In the genomic region with DNA sequence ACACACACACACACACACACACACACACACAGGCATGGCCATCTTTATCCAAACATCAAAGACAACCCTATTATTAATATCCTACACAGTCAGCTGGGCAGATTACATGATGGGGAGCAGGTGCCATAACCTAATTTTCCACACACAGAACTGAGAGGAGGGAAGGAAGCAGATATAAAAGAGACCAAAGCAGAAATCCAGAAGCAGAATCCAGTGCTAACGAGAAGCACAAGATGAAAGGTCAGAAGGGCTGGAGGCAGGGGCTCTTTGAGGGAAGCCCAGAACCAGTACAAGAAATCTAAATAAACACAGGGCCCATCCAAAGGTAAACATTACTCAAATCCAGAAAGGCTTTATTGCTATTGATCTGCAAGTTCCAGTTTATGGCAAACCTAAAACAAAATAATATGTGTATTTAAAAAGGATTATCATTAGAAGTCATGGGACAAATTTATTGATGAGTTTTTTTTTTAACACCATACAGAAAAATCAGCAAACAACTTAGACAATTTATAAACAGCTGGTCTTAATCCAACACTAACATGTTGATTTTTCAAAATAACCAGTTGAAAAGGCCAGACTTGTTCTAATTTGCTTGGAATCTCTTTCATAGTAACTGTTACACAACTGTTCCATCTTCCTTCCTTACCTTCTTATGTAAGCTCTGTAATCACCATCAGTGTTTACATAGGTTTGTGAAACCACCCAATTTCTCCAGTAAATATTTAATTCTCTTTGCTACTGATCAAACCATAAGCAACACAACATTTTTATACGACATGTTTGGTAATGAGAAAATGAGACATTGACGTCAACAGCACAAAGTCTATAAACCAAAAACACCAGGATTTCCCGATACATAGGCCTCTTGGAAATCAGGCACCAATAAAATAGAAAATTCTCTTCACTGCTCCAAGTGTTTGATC, we compare ENCODE assay signal across 1 cellular context.
A peak's percentile ranks its signal among the peaks of the same experiment; 100 is the strongest.
TF ChIP-seq lines count a peak whose summit lies in the region.

No MANE protein-coding gene starts in this region.

TF ChIP-seq in HepG2, 621 proteins besides CTCF, POLR2A, EP300 and RAD21 (continued from another document):
- TF ChIP-seq, protein P1, sequence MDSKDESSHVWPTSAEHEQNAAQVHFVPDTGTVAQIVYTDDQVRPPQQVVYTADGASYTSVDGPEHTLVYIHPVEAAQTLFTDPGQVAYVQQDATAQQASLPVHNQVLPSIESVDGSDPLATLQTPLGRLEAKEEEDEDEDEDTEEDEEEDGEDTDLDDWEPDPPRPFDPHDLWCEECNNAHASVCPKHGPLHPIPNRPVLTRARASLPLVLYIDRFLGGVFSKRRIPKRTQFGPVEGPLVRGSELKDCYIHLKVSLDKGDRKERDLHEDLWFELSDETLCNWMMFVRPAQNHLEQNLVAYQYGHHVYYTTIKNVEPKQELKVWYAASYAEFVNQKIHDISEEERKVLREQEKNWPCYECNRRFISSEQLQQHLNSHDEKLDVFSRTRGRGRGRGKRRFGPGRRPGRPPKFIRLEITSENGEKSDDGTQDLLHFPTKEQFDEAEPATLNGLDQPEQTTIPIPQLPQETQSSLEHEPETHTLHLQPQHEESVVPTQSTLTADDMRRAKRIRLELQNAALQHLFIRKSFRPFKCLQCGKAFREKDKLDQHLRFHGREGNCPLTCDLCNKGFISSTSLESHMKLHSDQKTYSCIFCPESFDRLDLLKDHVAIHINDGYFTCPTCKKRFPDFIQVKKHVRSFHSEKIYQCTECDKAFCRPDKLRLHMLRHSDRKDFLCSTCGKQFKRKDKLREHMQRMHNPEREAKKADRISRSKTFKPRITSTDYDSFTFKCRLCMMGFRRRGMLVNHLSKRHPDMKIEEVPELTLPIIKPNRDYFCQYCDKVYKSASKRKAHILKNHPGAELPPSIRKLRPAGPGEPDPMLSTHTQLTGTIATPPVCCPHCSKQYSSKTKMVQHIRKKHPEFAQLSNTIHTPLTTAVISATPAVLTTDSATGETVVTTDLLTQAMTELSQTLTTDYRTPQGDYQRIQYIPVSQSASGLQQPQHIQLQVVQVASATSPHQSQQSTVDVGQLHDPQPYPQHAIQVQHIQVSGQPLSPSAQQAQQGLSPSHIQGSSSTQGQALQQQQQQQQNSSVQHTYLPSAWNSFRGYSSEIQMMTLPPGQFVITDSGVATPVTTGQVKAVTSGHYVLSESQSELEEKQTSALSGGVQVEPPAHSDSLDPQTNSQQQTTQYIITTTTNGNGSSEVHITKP (CRISPR knock-in tag; IDR thresholded peaks at IDR 0.05; ENCODE audit: low read depth), result no peak
- TF ChIP-seq SMC3 (IDR thresholded peaks at IDR 0.05; ENCODE audit: low read length), result peak; percentile 28; the same call in 1 of the 2 replicates
- no peak for TF ChIP-seq ARNT (IDR thresholded peaks at IDR 0.05)
- peak; percentile 89 for TF ChIP-seq TARDBP (CRISPR knock-in tag; IDR thresholded peaks at IDR 0.05)
- 0 out of 2 replicates have a peak, but pooled peaks have one; percentile 38 for TF ChIP-seq ZNF580 (CRISPR knock-in tag; IDR thresholded peaks at IDR 0.05; ENCODE audit: borderline replicate concordance, low read depth)
- peak; percentile 28; the same call in 1 of the 2 replicates for TF ChIP-seq ZSCAN22 (CRISPR knock-in tag; IDR thresholded peaks at IDR 0.05)
- TF ChIP-seq ZNF180 (CRISPR knock-in tag; IDR thresholded peaks at IDR 0.05; ENCODE audit: borderline replicate concordance, low read depth), result no peak
- no peak for TF ChIP-seq BATF2 (CRISPR knock-in tag; IDR thresholded peaks at IDR 0.05)
- no peak for TF ChIP-seq MBNL3 (CRISPR knock-in tag; conservative IDR thresholded peaks at IDR 0.05)
- no peak for TF ChIP-seq ZNF569 (CRISPR knock-in tag; IDR thresholded peaks at IDR 0.05; ENCODE audit: borderline replicate concordance)
- TF ChIP-seq ZNF615 (CRISPR knock-in tag; IDR thresholded peaks at IDR 0.05; ENCODE audit: borderline replicate concordance), result 0 out of 2 replicates have a peak, but pooled peaks have one; percentile 31
- TF ChIP-seq, protein P2, sequence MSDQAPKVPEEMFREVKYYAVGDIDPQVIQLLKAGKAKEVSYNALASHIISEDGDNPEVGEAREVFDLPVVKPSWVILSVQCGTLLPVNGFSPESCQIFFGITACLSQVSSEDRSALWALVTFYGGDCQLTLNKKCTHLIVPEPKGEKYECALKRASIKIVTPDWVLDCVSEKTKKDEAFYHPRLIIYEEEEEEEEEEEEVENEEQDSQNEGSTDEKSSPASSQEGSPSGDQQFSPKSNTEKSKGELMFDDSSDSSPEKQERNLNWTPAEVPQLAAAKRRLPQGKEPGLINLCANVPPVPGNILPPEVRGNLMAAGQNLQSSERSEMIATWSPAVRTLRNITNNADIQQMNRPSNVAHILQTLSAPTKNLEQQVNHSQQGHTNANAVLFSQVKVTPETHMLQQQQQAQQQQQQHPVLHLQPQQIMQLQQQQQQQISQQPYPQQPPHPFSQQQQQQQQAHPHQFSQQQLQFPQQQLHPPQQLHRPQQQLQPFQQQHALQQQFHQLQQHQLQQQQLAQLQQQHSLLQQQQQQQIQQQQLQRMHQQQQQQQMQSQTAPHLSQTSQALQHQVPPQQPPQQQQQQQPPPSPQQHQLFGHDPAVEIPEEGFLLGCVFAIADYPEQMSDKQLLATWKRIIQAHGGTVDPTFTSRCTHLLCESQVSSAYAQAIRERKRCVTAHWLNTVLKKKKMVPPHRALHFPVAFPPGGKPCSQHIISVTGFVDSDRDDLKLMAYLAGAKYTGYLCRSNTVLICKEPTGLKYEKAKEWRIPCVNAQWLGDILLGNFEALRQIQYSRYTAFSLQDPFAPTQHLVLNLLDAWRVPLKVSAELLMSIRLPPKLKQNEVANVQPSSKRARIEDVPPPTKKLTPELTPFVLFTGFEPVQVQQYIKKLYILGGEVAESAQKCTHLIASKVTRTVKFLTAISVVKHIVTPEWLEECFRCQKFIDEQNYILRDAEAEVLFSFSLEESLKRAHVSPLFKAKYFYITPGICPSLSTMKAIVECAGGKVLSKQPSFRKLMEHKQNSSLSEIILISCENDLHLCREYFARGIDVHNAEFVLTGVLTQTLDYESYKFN (CRISPR knock-in tag; conservative IDR thresholded peaks at IDR 0.05), result peak; percentile 89
- TF ChIP-seq, protein P3, sequence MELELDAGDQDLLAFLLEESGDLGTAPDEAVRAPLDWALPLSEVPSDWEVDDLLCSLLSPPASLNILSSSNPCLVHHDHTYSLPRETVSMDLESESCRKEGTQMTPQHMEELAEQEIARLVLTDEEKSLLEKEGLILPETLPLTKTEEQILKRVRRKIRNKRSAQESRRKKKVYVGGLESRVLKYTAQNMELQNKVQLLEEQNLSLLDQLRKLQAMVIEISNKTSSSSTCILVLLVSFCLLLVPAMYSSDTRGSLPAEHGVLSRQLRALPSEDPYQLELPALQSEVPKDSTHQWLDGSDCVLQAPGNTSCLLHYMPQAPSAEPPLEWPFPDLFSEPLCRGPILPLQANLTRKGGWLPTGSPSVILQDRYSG (CRISPR knock-in tag; IDR thresholded peaks at IDR 0.05), result no peak
- peak; percentile 3; the same call in 1 of the 2 replicates for TF ChIP-seq IRF2 (CRISPR knock-in tag; IDR thresholded peaks at IDR 0.05)
- TF ChIP-seq SIX1 (CRISPR knock-in tag; IDR thresholded peaks at IDR 0.05; ENCODE audit: borderline replicate concordance), result peak; percentile 78; the same call in 1 of the 2 replicates
- no peak for TF ChIP-seq ZNF446 (CRISPR knock-in tag; IDR thresholded peaks at IDR 0.05)
- no peak for TF ChIP-seq NFRKB (IDR thresholded peaks at IDR 0.05)
- TF ChIP-seq, protein P4, sequence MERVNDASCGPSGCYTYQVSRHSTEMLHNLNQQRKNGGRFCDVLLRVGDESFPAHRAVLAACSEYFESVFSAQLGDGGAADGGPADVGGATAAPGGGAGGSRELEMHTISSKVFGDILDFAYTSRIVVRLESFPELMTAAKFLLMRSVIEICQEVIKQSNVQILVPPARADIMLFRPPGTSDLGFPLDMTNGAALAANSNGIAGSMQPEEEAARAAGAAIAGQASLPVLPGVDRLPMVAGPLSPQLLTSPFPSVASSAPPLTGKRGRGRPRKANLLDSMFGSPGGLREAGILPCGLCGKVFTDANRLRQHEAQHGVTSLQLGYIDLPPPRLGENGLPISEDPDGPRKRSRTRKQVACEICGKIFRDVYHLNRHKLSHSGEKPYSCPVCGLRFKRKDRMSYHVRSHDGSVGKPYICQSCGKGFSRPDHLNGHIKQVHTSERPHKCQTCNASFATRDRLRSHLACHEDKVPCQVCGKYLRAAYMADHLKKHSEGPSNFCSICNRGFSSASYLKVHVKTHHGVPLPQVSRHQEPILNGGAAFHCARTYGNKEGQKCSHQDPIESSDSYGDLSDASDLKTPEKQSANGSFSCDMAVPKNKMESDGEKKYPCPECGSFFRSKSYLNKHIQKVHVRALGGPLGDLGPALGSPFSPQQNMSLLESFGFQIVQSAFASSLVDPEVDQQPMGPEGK (CRISPR knock-in tag; IDR thresholded peaks at IDR 0.05), result peak; percentile 52; the same call in 1 of the 2 replicates
- TF ChIP-seq ZNF710 (CRISPR knock-in tag; IDR thresholded peaks at IDR 0.05; ENCODE audit: borderline replicate concordance), result peak; percentile 20; the same call in 1 of the 2 replicates
- TF ChIP-seq CBX2 (IDR thresholded peaks at IDR 0.05; ENCODE audit: low read depth, low read length), result no peak
- TF ChIP-seq CBX2 (CRISPR knock-in tag; IDR thresholded peaks at IDR 0.05; ENCODE audit: low read depth), result no peak
- TF ChIP-seq CENPBD1 (CRISPR knock-in tag; IDR thresholded peaks at IDR 0.05; ENCODE audit: borderline replicate concordance, low read depth), result no peak
- no peak for TF ChIP-seq DDIT3 (CRISPR knock-in tag; IDR thresholded peaks at IDR 0.05)
- TF ChIP-seq TP53 (CRISPR knock-in tag; conservative IDR thresholded peaks at IDR 0.05), result peak; percentile 26; the same call in 1 of the 2 replicates
